In the genomic region with DNA sequence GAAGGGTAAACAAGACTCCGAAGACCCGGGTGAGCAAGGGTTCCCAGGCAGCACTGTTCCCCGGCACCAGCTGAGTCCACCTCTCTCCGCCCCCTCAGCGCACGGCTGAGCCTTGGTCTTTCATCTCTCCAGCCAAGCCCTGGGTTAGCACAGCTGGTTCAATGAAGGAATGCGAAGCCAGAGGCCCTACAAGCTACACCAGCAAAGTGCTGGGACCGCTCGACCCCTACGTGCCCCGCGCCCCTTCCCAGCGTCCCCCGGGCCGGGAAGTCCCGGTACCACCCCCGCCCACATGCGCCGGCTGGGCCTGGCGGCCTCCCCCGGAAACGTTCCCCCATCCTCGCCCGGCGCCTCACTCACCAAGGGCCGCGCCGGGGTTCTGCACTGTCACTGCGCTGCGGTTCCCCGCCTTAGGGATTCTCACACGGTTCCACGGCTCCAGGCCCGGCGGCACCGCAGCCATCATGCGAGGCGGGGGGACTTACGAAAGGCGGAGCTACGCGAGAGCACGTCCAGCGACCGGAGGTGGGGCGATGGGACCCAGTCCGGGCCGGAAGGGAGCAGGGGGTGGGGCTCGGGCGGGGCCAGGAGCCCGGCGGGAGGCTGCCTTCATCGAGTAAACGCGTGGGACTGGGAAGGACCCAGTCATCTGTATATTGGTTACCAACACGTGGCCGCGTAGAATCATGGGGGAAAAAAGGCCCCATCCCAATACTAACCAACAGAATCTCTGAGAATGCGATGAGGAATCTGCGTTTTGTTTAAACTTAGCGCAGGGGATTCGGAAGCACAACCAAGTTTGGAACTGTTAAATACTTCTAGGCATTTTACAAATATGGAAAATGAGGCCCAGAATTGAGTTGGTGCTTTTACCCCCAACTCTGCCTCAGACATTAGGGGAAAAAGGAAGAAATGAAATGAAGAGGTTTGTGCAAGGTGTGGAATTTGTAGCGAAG, we compare ENCODE assay signal across 1 cellular context.
TF ChIP-seq lines count a peak whose summit lies in the region.

No MANE protein-coding gene starts in this region.

TF ChIP-seq in K562, 482 proteins besides CTCF, POLR2A, EP300 and RAD21 (continued from another document and continues in another):
- TF ChIP-seq, protein P1, sequence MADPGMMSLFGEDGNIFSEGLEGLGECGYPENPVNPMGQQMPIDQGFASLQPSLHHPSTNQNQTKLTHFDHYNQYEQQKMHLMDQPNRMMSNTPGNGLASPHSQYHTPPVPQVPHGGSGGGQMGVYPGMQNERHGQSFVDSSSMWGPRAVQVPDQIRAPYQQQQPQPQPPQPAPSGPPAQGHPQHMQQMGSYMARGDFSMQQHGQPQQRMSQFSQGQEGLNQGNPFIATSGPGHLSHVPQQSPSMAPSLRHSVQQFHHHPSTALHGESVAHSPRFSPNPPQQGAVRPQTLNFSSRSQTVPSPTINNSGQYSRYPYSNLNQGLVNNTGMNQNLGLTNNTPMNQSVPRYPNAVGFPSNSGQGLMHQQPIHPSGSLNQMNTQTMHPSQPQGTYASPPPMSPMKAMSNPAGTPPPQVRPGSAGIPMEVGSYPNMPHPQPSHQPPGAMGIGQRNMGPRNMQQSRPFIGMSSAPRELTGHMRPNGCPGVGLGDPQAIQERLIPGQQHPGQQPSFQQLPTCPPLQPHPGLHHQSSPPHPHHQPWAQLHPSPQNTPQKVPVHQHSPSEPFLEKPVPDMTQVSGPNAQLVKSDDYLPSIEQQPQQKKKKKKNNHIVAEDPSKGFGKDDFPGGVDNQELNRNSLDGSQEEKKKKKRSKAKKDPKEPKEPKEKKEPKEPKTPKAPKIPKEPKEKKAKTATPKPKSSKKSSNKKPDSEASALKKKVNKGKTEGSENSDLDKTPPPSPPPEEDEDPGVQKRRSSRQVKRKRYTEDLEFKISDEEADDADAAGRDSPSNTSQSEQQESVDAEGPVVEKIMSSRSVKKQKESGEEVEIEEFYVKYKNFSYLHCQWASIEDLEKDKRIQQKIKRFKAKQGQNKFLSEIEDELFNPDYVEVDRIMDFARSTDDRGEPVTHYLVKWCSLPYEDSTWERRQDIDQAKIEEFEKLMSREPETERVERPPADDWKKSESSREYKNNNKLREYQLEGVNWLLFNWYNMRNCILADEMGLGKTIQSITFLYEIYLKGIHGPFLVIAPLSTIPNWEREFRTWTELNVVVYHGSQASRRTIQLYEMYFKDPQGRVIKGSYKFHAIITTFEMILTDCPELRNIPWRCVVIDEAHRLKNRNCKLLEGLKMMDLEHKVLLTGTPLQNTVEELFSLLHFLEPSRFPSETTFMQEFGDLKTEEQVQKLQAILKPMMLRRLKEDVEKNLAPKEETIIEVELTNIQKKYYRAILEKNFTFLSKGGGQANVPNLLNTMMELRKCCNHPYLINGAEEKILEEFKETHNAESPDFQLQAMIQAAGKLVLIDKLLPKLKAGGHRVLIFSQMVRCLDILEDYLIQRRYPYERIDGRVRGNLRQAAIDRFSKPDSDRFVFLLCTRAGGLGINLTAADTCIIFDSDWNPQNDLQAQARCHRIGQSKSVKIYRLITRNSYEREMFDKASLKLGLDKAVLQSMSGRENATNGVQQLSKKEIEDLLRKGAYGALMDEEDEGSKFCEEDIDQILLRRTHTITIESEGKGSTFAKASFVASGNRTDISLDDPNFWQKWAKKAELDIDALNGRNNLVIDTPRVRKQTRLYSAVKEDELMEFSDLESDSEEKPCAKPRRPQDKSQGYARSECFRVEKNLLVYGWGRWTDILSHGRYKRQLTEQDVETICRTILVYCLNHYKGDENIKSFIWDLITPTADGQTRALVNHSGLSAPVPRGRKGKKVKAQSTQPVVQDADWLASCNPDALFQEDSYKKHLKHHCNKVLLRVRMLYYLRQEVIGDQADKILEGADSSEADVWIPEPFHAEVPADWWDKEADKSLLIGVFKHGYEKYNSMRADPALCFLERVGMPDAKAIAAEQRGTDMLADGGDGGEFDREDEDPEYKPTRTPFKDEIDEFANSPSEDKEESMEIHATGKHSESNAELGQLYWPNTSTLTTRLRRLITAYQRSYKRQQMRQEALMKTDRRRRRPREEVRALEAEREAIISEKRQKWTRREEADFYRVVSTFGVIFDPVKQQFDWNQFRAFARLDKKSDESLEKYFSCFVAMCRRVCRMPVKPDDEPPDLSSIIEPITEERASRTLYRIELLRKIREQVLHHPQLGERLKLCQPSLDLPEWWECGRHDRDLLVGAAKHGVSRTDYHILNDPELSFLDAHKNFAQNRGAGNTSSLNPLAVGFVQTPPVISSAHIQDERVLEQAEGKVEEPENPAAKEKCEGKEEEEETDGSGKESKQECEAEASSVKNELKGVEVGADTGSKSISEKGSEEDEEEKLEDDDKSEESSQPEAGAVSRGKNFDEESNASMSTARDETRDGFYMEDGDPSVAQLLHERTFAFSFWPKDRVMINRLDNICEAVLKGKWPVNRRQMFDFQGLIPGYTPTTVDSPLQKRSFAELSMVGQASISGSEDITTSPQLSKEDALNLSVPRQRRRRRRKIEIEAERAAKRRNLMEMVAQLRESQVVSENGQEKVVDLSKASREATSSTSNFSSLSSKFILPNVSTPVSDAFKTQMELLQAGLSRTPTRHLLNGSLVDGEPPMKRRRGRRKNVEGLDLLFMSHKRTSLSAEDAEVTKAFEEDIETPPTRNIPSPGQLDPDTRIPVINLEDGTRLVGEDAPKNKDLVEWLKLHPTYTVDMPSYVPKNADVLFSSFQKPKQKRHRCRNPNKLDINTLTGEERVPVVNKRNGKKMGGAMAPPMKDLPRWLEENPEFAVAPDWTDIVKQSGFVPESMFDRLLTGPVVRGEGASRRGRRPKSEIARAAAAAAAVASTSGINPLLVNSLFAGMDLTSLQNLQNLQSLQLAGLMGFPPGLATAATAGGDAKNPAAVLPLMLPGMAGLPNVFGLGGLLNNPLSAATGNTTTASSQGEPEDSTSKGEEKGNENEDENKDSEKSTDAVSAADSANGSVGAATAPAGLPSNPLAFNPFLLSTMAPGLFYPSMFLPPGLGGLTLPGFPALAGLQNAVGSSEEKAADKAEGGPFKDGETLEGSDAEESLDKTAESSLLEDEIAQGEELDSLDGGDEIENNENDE (IDR thresholded peaks at IDR 0.05; ENCODE audit: low read depth, low read length): no peak
- 0 out of 2 replicates have a peak, but pooled peaks have one; percentile 23 for TF ChIP-seq RB1 (IDR thresholded peaks at IDR 0.05; ENCODE audit: low read depth)
- TF ChIP-seq, protein P2, sequence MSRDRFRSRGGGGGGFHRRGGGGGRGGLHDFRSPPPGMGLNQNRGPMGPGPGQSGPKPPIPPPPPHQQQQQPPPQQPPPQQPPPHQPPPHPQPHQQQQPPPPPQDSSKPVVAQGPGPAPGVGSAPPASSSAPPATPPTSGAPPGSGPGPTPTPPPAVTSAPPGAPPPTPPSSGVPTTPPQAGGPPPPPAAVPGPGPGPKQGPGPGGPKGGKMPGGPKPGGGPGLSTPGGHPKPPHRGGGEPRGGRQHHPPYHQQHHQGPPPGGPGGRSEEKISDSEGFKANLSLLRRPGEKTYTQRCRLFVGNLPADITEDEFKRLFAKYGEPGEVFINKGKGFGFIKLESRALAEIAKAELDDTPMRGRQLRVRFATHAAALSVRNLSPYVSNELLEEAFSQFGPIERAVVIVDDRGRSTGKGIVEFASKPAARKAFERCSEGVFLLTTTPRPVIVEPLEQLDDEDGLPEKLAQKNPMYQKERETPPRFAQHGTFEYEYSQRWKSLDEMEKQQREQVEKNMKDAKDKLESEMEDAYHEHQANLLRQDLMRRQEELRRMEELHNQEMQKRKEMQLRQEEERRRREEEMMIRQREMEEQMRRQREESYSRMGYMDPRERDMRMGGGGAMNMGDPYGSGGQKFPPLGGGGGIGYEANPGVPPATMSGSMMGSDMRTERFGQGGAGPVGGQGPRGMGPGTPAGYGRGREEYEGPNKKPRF (IDR thresholded peaks at IDR 0.05; ENCODE audit: low read depth, low read length): no peak
- peak; percentile 17; the same call in 1 of the 2 replicates for TF ChIP-seq ZNF316 (IDR thresholded peaks at IDR 0.05)
- TF ChIP-seq, protein P3, sequence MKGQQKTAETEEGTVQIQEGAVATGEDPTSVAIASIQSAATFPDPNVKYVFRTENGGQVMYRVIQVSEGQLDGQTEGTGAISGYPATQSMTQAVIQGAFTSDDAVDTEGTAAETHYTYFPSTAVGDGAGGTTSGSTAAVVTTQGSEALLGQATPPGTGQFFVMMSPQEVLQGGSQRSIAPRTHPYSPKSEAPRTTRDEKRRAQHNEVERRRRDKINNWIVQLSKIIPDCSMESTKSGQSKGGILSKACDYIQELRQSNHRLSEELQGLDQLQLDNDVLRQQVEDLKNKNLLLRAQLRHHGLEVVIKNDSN (CRISPR knock-in tag; IDR thresholded peaks at IDR 0.05): peak; percentile 45
- no peak for TF ChIP-seq GATAD2A (IDR thresholded peaks at IDR 0.05)
- TF ChIP-seq, protein P4, sequence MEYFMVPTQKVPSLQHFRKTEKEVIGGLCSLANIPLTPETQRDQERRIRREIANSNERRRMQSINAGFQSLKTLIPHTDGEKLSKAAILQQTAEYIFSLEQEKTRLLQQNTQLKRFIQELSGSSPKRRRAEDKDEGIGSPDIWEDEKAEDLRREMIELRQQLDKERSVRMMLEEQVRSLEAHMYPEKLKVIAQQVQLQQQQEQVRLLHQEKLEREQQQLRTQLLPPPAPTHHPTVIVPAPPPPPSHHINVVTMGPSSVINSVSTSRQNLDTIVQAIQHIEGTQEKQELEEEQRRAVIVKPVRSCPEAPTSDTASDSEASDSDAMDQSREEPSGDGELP (CRISPR knock-in tag; IDR thresholded peaks at IDR 0.05; ENCODE audit: borderline replicate concordance): peak; percentile 73
- TF ChIP-seq ATF1 (CRISPR knock-in tag; IDR thresholded peaks at IDR 0.05): no peak
- TF ChIP-seq ATF1 (tag; IDR thresholded peaks at IDR 0.05): peak; percentile 46
- peak; percentile 43; the same call in 1 of the 2 replicates for TF ChIP-seq CTBP1 (IDR thresholded peaks at IDR 0.05; ENCODE audit: borderline replicate concordance)
- TF ChIP-seq SOX6 (IDR thresholded peaks at IDR 0.05): no peak
- TF ChIP-seq ZBTB8A (IDR thresholded peaks at IDR 0.05; ENCODE audit: partially characterized antibody): no peak
- TF ChIP-seq, protein P5, sequence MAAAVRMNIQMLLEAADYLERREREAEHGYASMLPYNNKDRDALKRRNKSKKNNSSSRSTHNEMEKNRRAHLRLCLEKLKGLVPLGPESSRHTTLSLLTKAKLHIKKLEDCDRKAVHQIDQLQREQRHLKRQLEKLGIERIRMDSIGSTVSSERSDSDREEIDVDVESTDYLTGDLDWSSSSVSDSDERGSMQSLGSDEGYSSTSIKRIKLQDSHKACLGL (CRISPR knock-in tag; IDR thresholded peaks at IDR 0.05; ENCODE audit: borderline replicate concordance, poor library complexity, severe bottlenecking): no peak
- no peak for TF ChIP-seq PCBP1 (IDR thresholded peaks at IDR 0.05; ENCODE audit: low read depth, low read length, poor library complexity, severe bottlenecking)
- TF ChIP-seq FOS (IDR thresholded peaks at IDR 0.05; ENCODE audit: extremely low read depth, insufficient read length): no peak
- TF ChIP-seq ZNF133 (CRISPR knock-in tag; IDR thresholded peaks at IDR 0.05): no peak
- TF ChIP-seq, protein P6, sequence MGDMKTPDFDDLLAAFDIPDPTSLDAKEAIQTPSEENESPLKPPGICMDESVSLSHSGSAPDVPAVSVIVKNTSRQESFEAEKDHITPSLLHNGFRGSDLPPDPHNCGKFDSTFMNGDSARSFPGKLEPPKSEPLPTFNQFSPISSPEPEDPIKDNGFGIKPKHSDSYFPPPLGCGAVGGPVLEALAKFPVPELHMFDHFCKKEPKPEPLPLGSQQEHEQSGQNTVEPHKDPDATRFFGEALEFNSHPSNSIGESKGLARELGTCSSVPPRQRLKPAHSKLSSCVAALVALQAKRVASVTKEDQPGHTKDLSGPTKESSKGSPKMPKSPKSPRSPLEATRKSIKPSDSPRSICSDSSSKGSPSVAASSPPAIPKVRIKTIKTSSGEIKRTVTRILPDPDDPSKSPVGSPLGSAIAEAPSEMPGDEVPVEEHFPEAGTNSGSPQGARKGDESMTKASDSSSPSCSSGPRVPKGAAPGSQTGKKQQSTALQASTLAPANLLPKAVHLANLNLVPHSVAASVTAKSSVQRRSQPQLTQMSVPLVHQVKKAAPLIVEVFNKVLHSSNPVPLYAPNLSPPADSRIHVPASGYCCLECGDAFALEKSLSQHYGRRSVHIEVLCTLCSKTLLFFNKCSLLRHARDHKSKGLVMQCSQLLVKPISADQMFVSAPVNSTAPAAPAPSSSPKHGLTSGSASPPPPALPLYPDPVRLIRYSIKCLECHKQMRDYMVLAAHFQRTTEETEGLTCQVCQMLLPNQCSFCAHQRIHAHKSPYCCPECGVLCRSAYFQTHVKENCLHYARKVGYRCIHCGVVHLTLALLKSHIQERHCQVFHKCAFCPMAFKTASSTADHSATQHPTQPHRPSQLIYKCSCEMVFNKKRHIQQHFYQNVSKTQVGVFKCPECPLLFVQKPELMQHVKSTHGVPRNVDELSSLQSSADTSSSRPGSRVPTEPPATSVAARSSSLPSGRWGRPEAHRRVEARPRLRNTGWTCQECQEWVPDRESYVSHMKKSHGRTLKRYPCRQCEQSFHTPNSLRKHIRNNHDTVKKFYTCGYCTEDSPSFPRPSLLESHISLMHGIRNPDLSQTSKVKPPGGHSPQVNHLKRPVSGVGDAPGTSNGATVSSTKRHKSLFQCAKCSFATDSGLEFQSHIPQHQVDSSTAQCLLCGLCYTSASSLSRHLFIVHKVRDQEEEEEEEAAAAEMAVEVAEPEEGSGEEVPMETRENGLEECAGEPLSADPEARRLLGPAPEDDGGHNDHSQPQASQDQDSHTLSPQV (IDR thresholded peaks at IDR 0.05): peak; percentile 92
- TF ChIP-seq, protein P7, sequence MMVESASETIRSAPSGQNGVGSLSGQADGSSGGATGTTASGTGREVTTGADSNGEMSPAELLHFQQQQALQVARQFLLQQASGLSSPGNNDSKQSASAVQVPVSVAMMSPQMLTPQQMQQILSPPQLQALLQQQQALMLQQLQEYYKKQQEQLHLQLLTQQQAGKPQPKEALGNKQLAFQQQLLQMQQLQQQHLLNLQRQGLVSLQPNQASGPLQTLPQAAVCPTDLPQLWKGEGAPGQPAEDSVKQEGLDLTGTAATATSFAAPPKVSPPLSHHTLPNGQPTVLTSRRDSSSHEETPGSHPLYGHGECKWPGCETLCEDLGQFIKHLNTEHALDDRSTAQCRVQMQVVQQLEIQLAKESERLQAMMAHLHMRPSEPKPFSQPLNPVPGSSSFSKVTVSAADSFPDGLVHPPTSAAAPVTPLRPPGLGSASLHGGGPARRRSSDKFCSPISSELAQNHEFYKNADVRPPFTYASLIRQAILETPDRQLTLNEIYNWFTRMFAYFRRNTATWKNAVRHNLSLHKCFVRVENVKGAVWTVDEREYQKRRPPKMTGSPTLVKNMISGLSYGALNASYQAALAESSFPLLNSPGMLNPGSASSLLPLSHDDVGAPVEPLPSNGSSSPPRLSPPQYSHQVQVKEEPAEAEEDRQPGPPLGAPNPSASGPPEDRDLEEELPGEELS (CRISPR knock-in tag; IDR thresholded peaks at IDR 0.05; ENCODE audit: borderline replicate concordance): no peak
- TF ChIP-seq, protein P8, sequence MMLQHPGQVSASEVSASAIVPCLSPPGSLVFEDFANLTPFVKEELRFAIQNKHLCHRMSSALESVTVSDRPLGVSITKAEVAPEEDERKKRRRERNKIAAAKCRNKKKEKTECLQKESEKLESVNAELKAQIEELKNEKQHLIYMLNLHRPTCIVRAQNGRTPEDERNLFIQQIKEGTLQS (IDR thresholded peaks at IDR 0.05): no peak
- TF ChIP-seq, protein P8 (CRISPR knock-in tag; conservative IDR thresholded peaks at IDR 0.05): no peak
